1 cellular context compared by ENCODE assay signal in genomic region chr16:22007159-22007508, GRCh38.
TF ChIP-seq lines count a peak whose summit lies in the region.

No MANE protein-coding gene starts in this region.

TF ChIP-seq in endothelial cell of umbilical vein, 7 proteins besides CTCF, POLR2A, EP300 and RAD21 (continued from another document):
- TF ChIP-seq, protein P1, sequence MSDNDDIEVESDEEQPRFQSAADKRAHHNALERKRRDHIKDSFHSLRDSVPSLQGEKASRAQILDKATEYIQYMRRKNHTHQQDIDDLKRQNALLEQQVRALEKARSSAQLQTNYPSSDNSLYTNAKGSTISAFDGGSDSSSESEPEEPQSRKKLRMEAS (IDR thresholded peaks at IDR 0.05; ENCODE audit: insufficient read depth, insufficient read length) = no peak
- TF ChIP-seq MYC (IDR thresholded peaks at IDR 0.05; ENCODE audit: low read depth, low read length) (no peak), POLR2AphosphoS5 (IDR thresholded peaks at IDR 0.05; ENCODE audit: insufficient read depth, low read depth, low read length) (no peak), GATA2 (IDR thresholded peaks at IDR 0.05; ENCODE audit: insufficient read depth, insufficient read length, low read depth, low read length) (no peak), JUN (IDR thresholded peaks at IDR 0.05; ENCODE audit: borderline replicate concordance, insufficient read depth, insufficient read length, low read depth) (no peak)
TF ChIP-seq in endothelial cell of umbilical vein: peak in this region for 0.
